11 cellular contexts compared by ENCODE assay signal in the genomic region with DNA sequence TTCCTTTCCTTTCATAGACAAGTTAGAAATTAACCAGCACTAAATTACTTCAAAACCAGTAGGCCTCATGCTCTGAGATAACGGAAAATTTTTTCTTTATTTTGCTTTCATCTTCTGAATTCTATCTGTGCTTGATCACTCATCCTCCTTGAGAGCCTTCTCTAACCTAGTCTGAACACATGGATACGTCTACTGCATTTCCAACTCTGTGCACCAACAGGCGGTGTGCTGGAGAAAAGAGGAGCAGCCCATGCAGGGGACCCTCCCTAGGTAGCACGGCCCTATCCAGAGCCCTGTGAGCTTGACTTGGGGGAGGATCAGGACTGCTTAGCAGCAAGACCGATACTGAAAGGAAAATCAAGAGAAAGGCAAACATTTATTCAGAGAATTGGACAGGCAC.
DNase-seq lines count a peak whose midpoint lies in the region; ATAC-seq and TF ChIP-seq lines count a peak whose summit lies in the region.
"Had no signal": no experiment of that assay in that cellular context is flagged by ENCODE, and none has a peak within 500 bp of the region (broad histone marks: within the 10 kb centered on the region; RNA-seq: fewer than 3 reads in every experiment).

No MANE protein-coding gene starts in this region.

- no peaks in the 10 kb centered on the region for H3K27me3 ChIP-seq in CD8-positive, alpha-beta memory T cell (ENCODE audit: insufficient read depth, low read length, poor library complexity, severe bottlenecking)
- no peaks in the 10 kb centered on the region for H3K27me3 ChIP-seq in body of pancreas

- no peak overlapping the region for H3K4me3 ChIP-seq in CD8-positive, alpha-beta memory T cell (ENCODE audit: low read length)
- no peak overlapping the region for H3K4me3 ChIP-seq in body of pancreas

- WGBS in body of pancreas, 2 donors, result 15 to 16% methylated on average over 5 of the region's 5 CpGs

- H3K4me1 Mint-ChIP-seq in CD8-positive, alpha-beta memory T cell, result peaks cover 36 to 41% (median 41%) of the 10 kb centered on the region in 3 donors
- H3K4me1 Mint-ChIP-seq in natural killer cell treated with Interleukin-12 subunit alpha and Interleukin-12 subunit beta and Interleukin-15 and Interleukin-18, amount 100 ng/mL, for 72 hours (ENCODE audit: low read depth in 2 of 2), result peaks cover 44 to 48% of the 10 kb centered on the region in 2 donors

- ATAC-seq in body of pancreas (peak; percentile 53), HG02571 (IDR thresholded peaks at IDR 0.05; ENCODE audit: unreplicated experiment) (no peak), HG02884 (IDR thresholded peaks at IDR 0.05; ENCODE audit: unreplicated experiment) (no peak)
- peak; percentile 66 to 67 for ATAC-seq in natural killer cell treated with Interleukin-12 subunit alpha and Interleukin-12 subunit beta and Interleukin-15 and Interleukin-18, amount 100 ng/mL, for 72 hours
- ATAC-seq: HCT116 had no signal

- POLR2A ChIA-PET in CD8-positive, alpha-beta memory T cell (lab: Charles Lee), result no interaction called here

- no peaks in the 10 kb centered on the region for H3K27me3 Mint-ChIP-seq in CD8-positive, alpha-beta memory T cell
- H3K27me3 Mint-ChIP-seq in natural killer cell treated with Interleukin-12 subunit alpha and Interleukin-12 subunit beta and Interleukin-15 and Interleukin-18, amount 100 ng/mL, for 72 hours, result no peaks in the 10 kb centered on the region

- intact Hi-C loops in body of pancreas (cut with DNase I), result no loop called here

- no peaks in the 10 kb centered on the region for H3K9me3 Mint-ChIP-seq in CD8-positive, alpha-beta memory T cell
- no peaks in the 10 kb centered on the region for H3K9me3 Mint-ChIP-seq in natural killer cell treated with Interleukin-12 subunit alpha and Interleukin-12 subunit beta and Interleukin-15 and Interleukin-18, amount 100 ng/mL, for 72 hours

- peaks cover 18% of the 10 kb centered on the region for H3K4me1 ChIP-seq in CD8-positive, alpha-beta memory T cell (ENCODE audit: insufficient read depth, low read length)
- H3K4me1 ChIP-seq in body of pancreas, result peaks cover 63% of the 10 kb centered on the region

- TF ChIP-seq POLR2A in body of pancreas (IDR thresholded peaks at IDR 0.05), result peak in 1 of 3 donors; percentile 17

- H3K36me3 Mint-ChIP-seq in CD8-positive, alpha-beta memory T cell, result peaks cover 0 to 7% (median 4%) of the 10 kb centered on the region in 3 donors
- peaks cover 4% of the 10 kb centered on the region for H3K36me3 Mint-ChIP-seq in natural killer cell treated with Interleukin-12 subunit alpha and Interleukin-12 subunit beta and Interleukin-15 and Interleukin-18, amount 100 ng/mL, for 72 hours

- TF ChIP-seq CTCF in body of pancreas (IDR thresholded peaks at IDR 0.05), result peak in 1 of 7 experiments; percentile 7

- CTCF ChIA-PET in CD8-positive, alpha-beta memory T cell (lab: Charles Lee), result no interaction called here

- H3K27ac Mint-ChIP-seq in CD8-positive, alpha-beta memory T cell, result peak overlapping the region; percentile 11 to 97 (median 86)
- H3K27ac Mint-ChIP-seq in natural killer cell treated with Interleukin-12 subunit alpha and Interleukin-12 subunit beta and Interleukin-15 and Interleukin-18, amount 100 ng/mL, for 72 hours, result peak overlapping the region; percentile 78 to 82

- no peak for DNase-seq in CD8-positive, alpha-beta memory T cell
- DNase-seq in NCI-H526 treated with DMSO at 0.1 percent for 48 hours (lab: John Stamatoyannopoulos, UW) (peak; percentile 22), body of pancreas (peak in 3 of 4 donors; percentile 35 to 50 (median 48)), NCI-H82 (lab: John Stamatoyannopoulos, UW) (no peak), amniotic stem cell (lab: John Stamatoyannopoulos, UW) (no peak)
- no peak for DNase-seq in natural killer cell treated with Interleukin-12 subunit alpha and Interleukin-12 subunit beta and Interleukin-15 and Interleukin-18, amount 100 ng/mL, for 72 hours (ENCODE audit: low spot score)
- DNase-seq: NCI-H1048 had no signal

- peak overlapping the region; percentile 19 to 90 (median 75) for H3K4me3 Mint-ChIP-seq in CD8-positive, alpha-beta memory T cell
- peak overlapping the region; percentile 67 for H3K4me3 Mint-ChIP-seq in natural killer cell treated with Interleukin-12 subunit alpha and Interleukin-12 subunit beta and Interleukin-15 and Interleukin-18, amount 100 ng/mL, for 72 hours

- no peaks in the 10 kb centered on the region for H3K9me3 ChIP-seq in CD8-positive, alpha-beta memory T cell (ENCODE audit: low read length)
- H3K9me3 ChIP-seq in body of pancreas, result no peaks in the 10 kb centered on the region

- no peaks in the 10 kb centered on the region for H3K36me3 ChIP-seq in CD8-positive, alpha-beta memory T cell (ENCODE audit: insufficient read depth, low read length)
- no peaks in the 10 kb centered on the region for H3K36me3 ChIP-seq in body of pancreas (replicated peaks in 1 of 2; ENCODE audit: insufficient read depth in 1 of 2, low read depth in 2 of 2)

- H3K27ac ChIP-seq in CD8-positive, alpha-beta memory T cell (ENCODE audit: low read depth, low read length), result peak overlapping the region; percentile 8
- H3K27ac ChIP-seq in body of pancreas, result peak overlapping the region; percentile 66 to 93 (median 90)
- H3K27ac ChIP-seq: parathyroid adenoma had no signal

Comparison
In these comparisons a context has a peak if more than half of its experiments do, and no peak if none do; other contexts are left out.
1. DNase-seq: peak in NCI-H526 treated with DMSO at 0.1 percent for 48 hours (single experiment) and body of pancreas (3 of 4); none in CD8-positive, alpha-beta memory T cell (0 of 5), natural killer cell treated with Interleukin-12 subunit alpha and Interleukin-12 subunit beta and Interleukin-15 and Interleukin-18, amount 100 ng/mL, for 72 hours (single experiment), NCI-H82 (single experiment) and amniotic stem cell (single experiment).
2. ATAC-seq: peak in body of pancreas (single experiment) and natural killer cell treated with Interleukin-12 subunit alpha and Interleukin-12 subunit beta and Interleukin-15 and Interleukin-18, amount 100 ng/mL, for 72 hours (2 of 2); none in HG02571 (single experiment) and HG02884 (single experiment).